Comparison of ENCODE assay signal across 22 cellular contexts in the genomic region with DNA sequence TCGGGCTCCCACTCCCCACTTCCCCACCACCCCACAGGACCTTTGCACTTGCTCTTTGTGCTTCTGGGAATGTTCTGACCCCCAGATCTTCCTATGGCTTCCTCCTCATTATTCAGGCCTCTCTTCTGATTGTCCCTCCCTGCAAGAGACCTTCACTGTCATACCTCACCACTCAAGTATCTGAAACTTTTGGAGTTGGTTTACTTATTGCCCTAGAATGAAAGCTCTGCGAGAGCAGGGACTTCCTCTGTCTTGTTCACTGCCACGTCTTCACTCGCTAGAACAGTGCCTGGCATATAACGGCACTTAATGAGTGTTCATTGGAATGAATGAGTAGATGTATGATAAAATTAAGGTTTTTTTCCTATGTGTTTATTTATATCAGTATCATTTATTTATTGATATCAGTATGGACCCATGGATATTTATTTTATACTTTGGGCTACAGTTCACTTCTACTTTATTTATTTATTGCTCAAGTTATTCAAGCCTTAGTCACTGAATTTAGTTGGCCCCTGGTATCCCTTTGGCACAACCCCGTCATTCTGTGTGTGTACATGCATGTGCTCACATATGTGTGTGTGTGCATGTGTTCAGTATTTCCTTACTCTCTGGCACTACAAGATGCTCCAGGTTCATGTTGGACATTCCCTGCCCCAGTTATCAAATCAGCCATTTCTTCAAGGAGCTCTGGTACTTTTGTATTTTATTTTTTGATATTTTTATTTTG.
DNase-seq lines count a peak whose midpoint lies in the region; ATAC-seq, FAIRE-seq and TF ChIP-seq lines count a peak whose summit lies in the region.
"Had no signal": no experiment of that assay in that cellular context is flagged by ENCODE, and none has a peak within 500 bp of the region (broad histone marks: within the 10 kb centered on the region; RNA-seq: fewer than 3 reads in every experiment).

No MANE protein-coding gene starts in this region.

- no peak overlapping the region for H3K27ac ChIP-seq in HEK293 (ENCODE audit: extremely low read depth, low read depth, low read length)
- peak overlapping the region; percentile 61 for H3K27ac ChIP-seq in astrocyte (ENCODE audit: low read depth, low read length)
- H3K27ac ChIP-seq in keratinocyte (ENCODE audit: control insufficient read depth, insufficient read depth, low read length) = no peak overlapping the region
- no peak overlapping the region for H3K27ac ChIP-seq in HepG2 (ENCODE audit: extremely low read length, insufficient read depth, low read length)
- H3K27ac ChIP-seq: C4-2B, SJCRH30 had no signal

- H3K27ac Mint-ChIP-seq in astrocyte (ENCODE audit: unreplicated experiment) = no peak overlapping the region
- H3K27ac Mint-ChIP-seq: B cell; CD8-positive, alpha-beta T cell had no signal

- WGBS in HepG2 (ENCODE audit: low lambda C conversion rate) = 53% methylated on average over 6 of the region's 6 CpGs

- H3K4me2 ChIP-seq in astrocyte (ENCODE audit: low read length) = peak overlapping the region; percentile 77
- H3K4me2 ChIP-seq in keratinocyte (ENCODE audit: control insufficient read depth, extremely low read depth, insufficient read depth, low read depth, low read length) = no peak overlapping the region
- H3K4me2 ChIP-seq in HepG2 (ENCODE audit: low read depth, low read length) = no peak overlapping the region

- no peak for FAIRE-seq in astrocyte (lab: Jason Lieb, UNC)
- FAIRE-seq in keratinocyte (lab: Jason Lieb, UNC) = peak; percentile 34
- no peak for FAIRE-seq in HepG2 (lab: Jason Lieb, UNC)
- FAIRE-seq: GM12892, GM19239 had no signal

- H3K9me3 ChIP-seq in HEK293 (ENCODE audit: control insufficient read depth, insufficient read depth, low read depth, low read length) (no peaks in the 10 kb centered on the region), astrocyte (ENCODE audit: insufficient read depth, low read depth, low read length) (no peaks in the 10 kb centered on the region), keratinocyte (ENCODE audit: control insufficient read depth, low read depth, low read length) (no peaks in the 10 kb centered on the region), mucosa of descending colon (no peaks in the 10 kb centered on the region), HepG2 (ENCODE audit: low read length) (no peaks in the 10 kb centered on the region)
- H3K9me3 ChIP-seq: Caco-2, SJCRH30 had no signal

- no peak overlapping the region for H2AFZ ChIP-seq in astrocyte (ENCODE audit: low read depth, low read length)
- no peak overlapping the region for H2AFZ ChIP-seq in keratinocyte (ENCODE audit: control insufficient read depth, low read length)
- H2AFZ ChIP-seq in HepG2 (ENCODE audit: low read length) = no peak overlapping the region

- H3K9me3 Mint-ChIP-seq in astrocyte (ENCODE audit: unreplicated experiment) = peaks cover 17% of the 10 kb centered on the region

- no peak for TF ChIP-seq POLR2A in HepG2 (IDR thresholded peaks at IDR 0.05; ENCODE audit: insufficient read depth in 1 of 2, low read depth in 2 of 2, low read length in 2 of 2)

- peaks cover 4% of the 10 kb centered on the region for H3K27me3 Mint-ChIP-seq in astrocyte (ENCODE audit: low read depth, unreplicated experiment)

- TF ChIP-seq EP300 in HepG2 (IDR thresholded peaks at IDR 0.05; ENCODE audit: low read depth in 2 of 2, low read length in 2 of 2) = no peak
- no peak for TF ChIP-seq EP300 in HepG2 (CRISPR knock-in tag; IDR thresholded peaks at IDR 0.05; ENCODE audit: borderline replicate concordance)

- H4K20me1 ChIP-seq in astrocyte (ENCODE audit: insufficient read depth, low read length) = no peaks in the 10 kb centered on the region
- no peaks in the 10 kb centered on the region for H4K20me1 ChIP-seq in keratinocyte (ENCODE audit: control insufficient read depth, extremely low read depth, insufficient read depth, low read length)
- no peaks in the 10 kb centered on the region for H4K20me1 ChIP-seq in HepG2 (ENCODE audit: insufficient read depth, low read length)

- dilution Hi-C loops in keratinocyte (cut with MboI; ENCODE audit: extremely low pct_ligation_motif_present, low sequenced_read_pairs) = no loop called here

- H3K4me1 Mint-ChIP-seq in astrocyte (ENCODE audit: low read depth, unreplicated experiment) = no peaks in the 10 kb centered on the region
- H3K4me1 Mint-ChIP-seq: B cell had no signal

- H3K4me1 ChIP-seq in HEK293 (ENCODE audit: control insufficient read depth, insufficient read depth, low read length) (no peaks in the 10 kb centered on the region), astrocyte (ENCODE audit: insufficient read depth, low read length) (peaks cover 20% of the 10 kb centered on the region), keratinocyte (ENCODE audit: control insufficient read depth, extremely low read depth, insufficient read depth, low read length) (no peaks in the 10 kb centered on the region), mucosa of descending colon (ENCODE audit: low read depth) (no peaks in the 10 kb centered on the region), HepG2 (ENCODE audit: insufficient read depth, low read length) (no peaks in the 10 kb centered on the region)
- H3K4me1 ChIP-seq: Caco-2, SJCRH30 had no signal

- H3K36me3 Mint-ChIP-seq in astrocyte (ENCODE audit: low read depth, unreplicated experiment) = peaks cover under 1% of the 10 kb centered on the region
- H3K36me3 Mint-ChIP-seq: CD8-positive, alpha-beta T cell had no signal

- CTCF ChIA-PET in HEK293 (lab: Yijun Ruan, JAX) = interaction anchor here (0.9 kb wide), 1 partner anchor 16 kb away, joined by 3 read pairs; no protein-coding TSS in a partner anchor
- CTCF ChIA-PET in HepG2 (lab: Yijun Ruan, JAX; ENCODE audit: low intra/inter-chr PET ratio, low total read pairs) = no interaction called here

- H3K36me3 ChIP-seq in HEK293 (ENCODE audit: control insufficient read depth in 2 of 2, insufficient read depth in 1 of 2, low read length in 2 of 2) (no peaks in the 10 kb centered on the region), astrocyte (ENCODE audit: insufficient read depth, low read length) (no peaks in the 10 kb centered on the region), keratinocyte (ENCODE audit: control insufficient read depth in 2 of 2, extremely low read depth in 1 of 2, insufficient read depth in 2 of 2, low read length in 2 of 2) (peaks cover 11 to 18% of the 10 kb centered on the region in 2 experiments), mucosa of descending colon (ENCODE audit: low read depth) (no peaks in the 10 kb centered on the region), HepG2 (replicated peaks in 1 of 2; ENCODE audit: control insufficient read depth in 1 of 2, insufficient read depth in 2 of 2, low read length in 2 of 2) (no peaks in the 10 kb centered on the region)
- H3K36me3 ChIP-seq: SJCRH30 had no signal

- ATAC-seq in mucosa of descending colon = no peak
- no peak for ATAC-seq in HepG2
- no peak for ATAC-seq in GM21367 (IDR thresholded peaks at IDR 0.05; ENCODE audit: unreplicated experiment)
- ATAC-seq: CD8-positive, alpha-beta T cell; PC-3; Right ventricle myocardium inferior had no signal

- no peak overlapping the region for H3K4me3 Mint-ChIP-seq in astrocyte (ENCODE audit: unreplicated experiment)
- H3K4me3 Mint-ChIP-seq: B cell; CD8-positive, alpha-beta T cell had no signal

- H3K27me3 ChIP-seq in astrocyte (ENCODE audit: insufficient read depth, low read length) (no peaks in the 10 kb centered on the region), keratinocyte (ENCODE audit: control insufficient read depth, extremely low read depth, insufficient read depth, low read length) (no peaks in the 10 kb centered on the region), HepG2 (ENCODE audit: control insufficient read depth in 1 of 2, insufficient read depth in 2 of 2, low read length in 2 of 2) (no peaks in the 10 kb centered on the region; a peak in 1 of 5 replicates)
- H3K27me3 ChIP-seq: SJCRH30 had no signal

- no peak for DNase-seq in astrocyte (ENCODE audit: low read depth)
- no peak for DNase-seq in keratinocyte (ENCODE audit: low read depth, low spot score)
- DNase-seq in mucosa of descending colon = no peak
- no peak for DNase-seq in HepG2 (ENCODE audit: low spot score)
- no peak for DNase-seq in NCI-H2029 (lab: John Stamatoyannopoulos, UW)
- DNase-seq: Caco-2; CD8-positive, alpha-beta T cell; H7; NCI-H1092 treated with DMSO at 0.1 percent for 48 hours; NCI-H2029 treated with DMSO at 0.1 percent for 48 hours; NCI-H446 treated with DMSO at 0.1 percent for 48 hours; NCI-H526; NK-92 treated with Interleukin-12 subunit alpha and Interleukin-12 subunit beta, amount 100 ng/mL, for 24 hours; PC-3; SJCRH30 had no signal

- POLR2A ChIA-PET in HEK293 (lab: Yijun Ruan, JAX) = no interaction called here
- POLR2A ChIA-PET in HepG2 (lab: Yijun Ruan, JAX) = no interaction called here

- H3K9me1 ChIP-seq in keratinocyte (ENCODE audit: control insufficient read depth, extremely low read depth, insufficient read depth, low read length) = no peaks in the 10 kb centered on the region

- H3K4me3 ChIP-seq in HEK293 (ENCODE audit: low read depth, low read length) (no peak overlapping the region), astrocyte (ENCODE audit: insufficient read depth, low read depth, low read length) (no peak overlapping the region), keratinocyte (ENCODE audit: control insufficient read depth in 2 of 3, extremely low read depth in 1 of 3, insufficient read depth in 2 of 3, low read depth in 1 of 3, low read length in 3 of 3) (no peak overlapping the region), mucosa of descending colon (no peak overlapping the region), HepG2 (replicated peaks in 1 of 3; ENCODE audit: insufficient read depth in 1 of 3, low read depth in 2 of 3, low read length in 3 of 3) (no peak overlapping the region)
- H3K4me3 ChIP-seq: SJCRH30 had no signal

- intact Hi-C loops in mucosa of descending colon (cut with DNase I, micrococcal nuclease) (no loop called here), HepG2 (cut with micrococcal nuclease; ENCODE audit: unreplicated experiment) (no loop called here)

- no peak overlapping the region for H3K9ac ChIP-seq in astrocyte (ENCODE audit: low read length)
- H3K9ac ChIP-seq in keratinocyte (ENCODE audit: control insufficient read depth, extremely low read depth, insufficient read depth, low read length) = no peak overlapping the region
- H3K9ac ChIP-seq in HepG2 (ENCODE audit: insufficient read depth, low read depth, low read length) = no peak overlapping the region

- TF ChIP-seq CTCF in HEK293 (tag by site-specific recombination; IDR thresholded peaks at IDR 0.05) (no peak), astrocyte (IDR thresholded peaks at IDR 0.05; ENCODE audit: insufficient read depth, low read depth, low read length) (no peak), keratinocyte (optimal IDR thresholded peaks at IDR 0.05 in 1 of 3, IDR thresholded peaks at IDR 0.05 in 1 of 3, conservative IDR thresholded peaks at IDR 0.05 in 1 of 3; ENCODE audit: extremely low read depth in 1 of 3, insufficient read depth in 2 of 3, low read length in 3 of 3) (no peak), mucosa of descending colon (IDR thresholded peaks at IDR 0.05) (no peak), HepG2 (CRISPR knock-in tag; IDR thresholded peaks at IDR 0.05) (no peak)

- no peak for TF ChIP-seq RAD21 in HepG2 (CRISPR knock-in tag; IDR thresholded peaks at IDR 0.05)

- no TSS peak for BruUV-seq in HepG2 (replicated peaks; lab: Mats Ljungman, UMichigan)

- in situ Hi-C loops in HepG2 (cut with HindIII; ENCODE audit: extremely low pct_ligation_motif_present, low pct_unique_long_range_greater_than_20kb) = no loop called here

- no peaks in the 10 kb centered on the region for H3K79me2 ChIP-seq in astrocyte (ENCODE audit: insufficient read depth, low read length)
- no peaks in the 10 kb centered on the region for H3K79me2 ChIP-seq in keratinocyte (ENCODE audit: control insufficient read depth, insufficient read depth, low read length)
- H3K79me2 ChIP-seq in HepG2 (ENCODE audit: insufficient read depth, low read length) = no peaks in the 10 kb centered on the region
